Comparison of ENCODE assay signal across 1 cellular context in the genomic region with DNA sequence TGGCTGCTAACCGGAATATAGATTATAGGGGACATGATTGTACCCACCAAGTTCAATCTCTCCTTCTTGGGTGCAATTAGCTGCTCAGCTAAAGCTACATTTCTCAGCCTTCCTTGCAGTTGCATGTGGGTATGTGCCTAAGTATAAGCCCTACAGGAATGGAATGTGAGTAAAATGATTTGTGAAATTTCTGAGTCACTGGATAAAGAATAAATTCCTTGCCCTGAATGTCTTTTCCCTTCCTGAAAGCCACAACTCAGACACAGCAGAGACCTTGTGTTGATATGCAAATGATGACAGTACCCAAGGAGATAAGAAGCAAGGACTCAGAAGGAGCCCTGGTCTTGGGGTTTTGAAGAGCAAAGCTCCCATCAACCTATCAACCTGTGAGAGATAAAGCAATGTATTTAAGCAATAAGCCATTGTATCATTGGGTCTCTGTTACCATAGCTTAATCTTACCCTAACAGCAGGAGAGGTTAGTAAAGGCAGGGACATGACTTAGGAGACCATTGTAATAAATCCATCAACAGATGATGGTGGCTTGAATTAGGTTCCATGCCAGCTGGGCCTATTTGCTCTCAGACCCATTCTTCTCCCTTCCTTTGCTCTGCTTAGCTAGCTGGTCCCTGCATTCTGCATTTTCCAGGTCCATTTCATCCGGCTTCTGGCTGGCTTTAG.
TF ChIP-seq lines count a peak whose summit lies in the region.

No MANE protein-coding gene starts in this region.

TF ChIP-seq in SK-N-SH, 30 proteins besides CTCF, POLR2A, EP300 and RAD21 (continued from another document):
- TF ChIP-seq, protein P1, sequence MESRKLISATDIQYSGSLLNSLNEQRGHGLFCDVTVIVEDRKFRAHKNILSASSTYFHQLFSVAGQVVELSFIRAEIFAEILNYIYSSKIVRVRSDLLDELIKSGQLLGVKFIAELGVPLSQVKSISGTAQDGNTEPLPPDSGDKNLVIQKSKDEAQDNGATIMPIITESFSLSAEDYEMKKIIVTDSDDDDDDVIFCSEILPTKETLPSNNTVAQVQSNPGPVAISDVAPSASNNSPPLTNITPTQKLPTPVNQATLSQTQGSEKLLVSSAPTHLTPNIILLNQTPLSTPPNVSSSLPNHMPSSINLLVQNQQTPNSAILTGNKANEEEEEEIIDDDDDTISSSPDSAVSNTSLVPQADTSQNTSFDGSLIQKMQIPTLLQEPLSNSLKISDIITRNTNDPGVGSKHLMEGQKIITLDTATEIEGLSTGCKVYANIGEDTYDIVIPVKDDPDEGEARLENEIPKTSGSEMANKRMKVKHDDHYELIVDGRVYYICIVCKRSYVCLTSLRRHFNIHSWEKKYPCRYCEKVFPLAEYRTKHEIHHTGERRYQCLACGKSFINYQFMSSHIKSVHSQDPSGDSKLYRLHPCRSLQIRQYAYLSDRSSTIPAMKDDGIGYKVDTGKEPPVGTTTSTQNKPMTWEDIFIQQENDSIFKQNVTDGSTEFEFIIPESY (IDR thresholded peaks at IDR 0.05; ENCODE audit: borderline replicate concordance, low read depth), result no peak
- TF ChIP-seq CHD2 (IDR thresholded peaks at IDR 0.05; ENCODE audit: low read length, partially characterized antibody) (no peak), FOXJ3 (CRISPR knock-in tag; IDR thresholded peaks at IDR 0.05) (no peak), GABPA (IDR thresholded peaks at IDR 0.05; ENCODE audit: low read depth) (no peak), TCF12 (IDR thresholded peaks at IDR 0.05) (no peak), EZH2phosphoT487 (IDR thresholded peaks at IDR 0.05; ENCODE audit: borderline replicate concordance, low read depth) (no peak), MEF2A (IDR thresholded peaks at IDR 0.05; ENCODE audit: borderline replicate concordance, low read depth) (no peak), TEAD4 (IDR thresholded peaks at IDR 0.05; ENCODE audit: borderline replicate concordance, insufficient read depth) (0 out of 2 replicates have a peak, but pooled peaks have one; percentile 19), JUND (IDR thresholded peaks at IDR 0.05) (no peak), MXI1 (IDR thresholded peaks at IDR 0.05; ENCODE audit: low read depth, low read length) (no peak)
